Comparison of ENCODE assay signal across 17 cellular contexts in the genomic region with DNA sequence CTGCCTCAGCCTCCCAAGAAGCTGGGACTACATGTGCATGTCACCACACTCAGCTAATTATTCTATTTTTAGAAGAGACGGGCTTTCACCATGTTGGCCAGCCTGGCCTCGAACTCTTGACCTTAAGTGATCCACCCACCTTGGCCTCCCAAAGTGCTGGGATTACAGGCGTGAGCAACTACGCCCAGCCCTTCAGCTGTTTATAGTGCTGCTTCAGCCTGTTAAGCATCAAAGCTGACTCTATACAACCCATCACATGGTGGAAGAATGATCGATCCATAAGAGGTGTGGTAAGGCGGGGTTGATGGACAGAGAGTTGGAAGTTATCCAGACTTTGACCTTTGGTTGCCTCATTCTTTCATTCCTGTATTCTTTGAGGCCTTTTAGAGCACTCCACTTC.
"Had no signal": no experiment of that assay in that cellular context is flagged by ENCODE, and none has a peak within 500 bp of the region (broad histone marks: within the 10 kb centered on the region; RNA-seq: fewer than 3 reads in every experiment).

No MANE protein-coding gene starts in this region.

- H3K36me3 Mint-ChIP-seq: natural killer cell had no signal

- H3K9me3 Mint-ChIP-seq: activated B cell treated with CpG ODN at 0.5 μM for 24 hours; activated CD8-positive, alpha-beta T cell treated with anti-CD3 and anti-CD28 coated beads for 36 hours; activated T-cell treated with anti-CD3 and anti-CD28 coated beads, Interleukin-2, amount 50 U/mL, for 4 hours; natural killer cell; T-helper 1 cell treated with Interleukin-12 subunit alpha and Interleukin-12 subunit beta and Interleukin-4 antibody, amounts not matched to agents 30 μg/mL and 1 μg/mL, for 36 hours had no signal

- ATAC-seq: esophagus mucosa, left lung had no signal

- H3K27ac Mint-ChIP-seq: activated B cell treated with CpG ODN at 0.5 μM for 24 hours; activated CD8-positive, alpha-beta T cell treated with anti-CD3 and anti-CD28 coated beads for 36 hours; natural killer cell had no signal

- H3K9me3 ChIP-seq: left lung, neutrophil, upper lobe of left lung had no signal

- H3K4me3 Mint-ChIP-seq: activated B cell treated with CpG ODN at 0.5 μM for 24 hours; activated CD8-positive, alpha-beta T cell treated with anti-CD3 and anti-CD28 coated beads for 36 hours; activated T-cell treated with anti-CD3 and anti-CD28 coated beads, Interleukin-2, amount 50 U/mL, for 4 hours; natural killer cell had no signal

- H3K4me3 ChIP-seq: left lung, skin epidermis, upper lobe of left lung had no signal

- DNase-seq: activated B cell treated with CpG ODN at 0.5 μM for 24 hours; activated CD4-positive, alpha-beta T cell treated with anti-CD3 and anti-CD28 coated beads for 48 hours; activated CD8-positive, alpha-beta T cell treated with anti-CD3 and anti-CD28 coated beads for 36 hours; activated effector memory CD4-positive, alpha-beta T cell treated with Interleukin-2 at 50 U/mL for 16 hours; activated naive CD4-positive, alpha-beta T cell treated with anti-CD3 and anti-CD28 coated beads, Interleukin-2, amount 50 U/mL, for 16 hours; activated T-cell treated with anti-CD3 and anti-CD28 coated beads, Interleukin-2, amount 50 U/mL, for 4 hours; islet precursor cell; left lung; natural killer cell; posterior cingulate gyrus; stimulated activated CD4-positive, alpha-beta T cell treated with anti-CD3 and anti-CD28 coated beads, Interleukin-4, amount 100 ng/mL, for 4 hours; stimulated activated naive CD8-positive, alpha-beta T cell treated with anti-CD3 and anti-CD28 coated beads, Interleukin-15, Interleukin-2, amounts not matched to agents 100 U/mL and 50 U/mL, for 24 hours; upper lobe of left lung had no signal

- H3K4me1 ChIP-seq: upper lobe of left lung had no signal

- H3K36me3 ChIP-seq: left lung, neutrophil, upper lobe of left lung had no signal
